1 cellular context compared by ENCODE assay signal in the genomic region with DNA sequence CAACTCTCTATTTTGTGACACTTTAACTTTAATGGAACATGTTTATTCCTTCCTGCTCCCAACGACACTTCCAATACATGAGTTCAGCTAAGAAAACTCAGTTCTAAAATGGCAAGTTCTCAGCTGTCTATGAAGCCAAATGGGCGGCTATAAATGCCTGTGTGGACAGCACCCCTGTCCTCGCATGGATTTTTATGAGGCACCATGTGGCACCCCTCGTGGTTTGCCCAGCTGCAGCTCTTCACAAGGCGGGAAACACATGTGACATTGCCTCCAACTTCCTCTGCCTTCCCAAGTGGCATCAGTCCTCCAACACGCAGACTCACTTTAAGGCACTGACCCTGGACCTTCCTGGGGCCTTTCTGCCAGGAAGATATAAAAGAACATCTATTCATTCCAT.
A peak's percentile ranks its signal among the peaks of the same experiment; 100 is the strongest.
TF ChIP-seq lines count a peak whose summit lies in the region.

No MANE protein-coding gene starts in this region.

TF ChIP-seq in HCT116, 20 proteins besides CTCF, POLR2A, EP300 and RAD21:
- TF ChIP-seq, protein P1, sequence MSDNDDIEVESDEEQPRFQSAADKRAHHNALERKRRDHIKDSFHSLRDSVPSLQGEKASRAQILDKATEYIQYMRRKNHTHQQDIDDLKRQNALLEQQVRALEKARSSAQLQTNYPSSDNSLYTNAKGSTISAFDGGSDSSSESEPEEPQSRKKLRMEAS (IDR thresholded peaks at IDR 0.05), result 0 out of 2 replicates have a peak, but pooled peaks have one; percentile 41
- TF ChIP-seq SP1 (IDR thresholded peaks at IDR 0.05; ENCODE audit: low read depth) (no peak), CEBPB (IDR thresholded peaks at IDR 0.05; ENCODE audit: low read depth) (no peak)
- TF ChIP-seq, protein P2, sequence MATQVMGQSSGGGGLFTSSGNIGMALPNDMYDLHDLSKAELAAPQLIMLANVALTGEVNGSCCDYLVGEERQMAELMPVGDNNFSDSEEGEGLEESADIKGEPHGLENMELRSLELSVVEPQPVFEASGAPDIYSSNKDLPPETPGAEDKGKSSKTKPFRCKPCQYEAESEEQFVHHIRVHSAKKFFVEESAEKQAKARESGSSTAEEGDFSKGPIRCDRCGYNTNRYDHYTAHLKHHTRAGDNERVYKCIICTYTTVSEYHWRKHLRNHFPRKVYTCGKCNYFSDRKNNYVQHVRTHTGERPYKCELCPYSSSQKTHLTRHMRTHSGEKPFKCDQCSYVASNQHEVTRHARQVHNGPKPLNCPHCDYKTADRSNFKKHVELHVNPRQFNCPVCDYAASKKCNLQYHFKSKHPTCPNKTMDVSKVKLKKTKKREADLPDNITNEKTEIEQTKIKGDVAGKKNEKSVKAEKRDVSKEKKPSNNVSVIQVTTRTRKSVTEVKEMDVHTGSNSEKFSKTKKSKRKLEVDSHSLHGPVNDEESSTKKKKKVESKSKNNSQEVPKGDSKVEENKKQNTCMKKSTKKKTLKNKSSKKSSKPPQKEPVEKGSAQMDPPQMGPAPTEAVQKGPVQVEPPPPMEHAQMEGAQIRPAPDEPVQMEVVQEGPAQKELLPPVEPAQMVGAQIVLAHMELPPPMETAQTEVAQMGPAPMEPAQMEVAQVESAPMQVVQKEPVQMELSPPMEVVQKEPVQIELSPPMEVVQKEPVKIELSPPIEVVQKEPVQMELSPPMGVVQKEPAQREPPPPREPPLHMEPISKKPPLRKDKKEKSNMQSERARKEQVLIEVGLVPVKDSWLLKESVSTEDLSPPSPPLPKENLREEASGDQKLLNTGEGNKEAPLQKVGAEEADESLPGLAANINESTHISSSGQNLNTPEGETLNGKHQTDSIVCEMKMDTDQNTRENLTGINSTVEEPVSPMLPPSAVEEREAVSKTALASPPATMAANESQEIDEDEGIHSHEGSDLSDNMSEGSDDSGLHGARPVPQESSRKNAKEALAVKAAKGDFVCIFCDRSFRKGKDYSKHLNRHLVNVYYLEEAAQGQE (IDR thresholded peaks at IDR 0.05; ENCODE audit: low read depth), result no peak
TF ChIP-seq in HCT116: peak in this region for 1.
